Comparison of ENCODE assay signal across 14 cellular contexts in genomic region chr2:221915926-221916325, GRCh38.
DNase-seq lines count a peak whose midpoint lies in the region; TF ChIP-seq lines count a peak whose summit lies in the region.
"Had no signal": no experiment of that assay in that cellular context is flagged by ENCODE, and none has a peak within 500 bp of the region (broad histone marks: within the 10 kb centered on the region; RNA-seq: fewer than 3 reads in every experiment).

No MANE protein-coding gene starts in this region.

- no peak overlapping the region for H3K4me3 Mint-ChIP-seq in neural progenitor cell
- no peak overlapping the region for H3K4me3 Mint-ChIP-seq in Calu3 (ENCODE audit: low read depth, unreplicated experiment)
- H3K4me3 Mint-ChIP-seq: CD14-positive monocyte; CD8-positive, alpha-beta T cell; H9 had no signal

- H3K9me3 Mint-ChIP-seq in neural progenitor cell (no peaks in the 10 kb centered on the region), Calu3 (ENCODE audit: low read depth, unreplicated experiment) (no peaks in the 10 kb centered on the region)
- H3K9me3 Mint-ChIP-seq: CD8-positive, alpha-beta T cell had no signal

- no peaks in the 10 kb centered on the region for H4K20me1 ChIP-seq in neural progenitor cell (ENCODE audit: low read depth)
- no peaks in the 10 kb centered on the region for H4K20me1 ChIP-seq in smooth muscle cell (ENCODE audit: low read depth)
- H4K20me1 ChIP-seq: BLaER1 had no signal

- no peaks in the 10 kb centered on the region for H3K36me3 Mint-ChIP-seq in neural progenitor cell
- H3K36me3 Mint-ChIP-seq in Calu3 (ENCODE audit: insufficient read depth, unreplicated experiment): no peaks in the 10 kb centered on the region
- H3K36me3 Mint-ChIP-seq: CD14-positive monocyte; CD8-positive, alpha-beta T cell had no signal

- H3K27me3 Mint-ChIP-seq in neural progenitor cell (ENCODE audit: insufficient read depth, low read depth) (no peaks in the 10 kb centered on the region), Calu3 (ENCODE audit: unreplicated experiment) (no peaks in the 10 kb centered on the region)

- H3K27ac Mint-ChIP-seq in neural progenitor cell (no peak overlapping the region), Calu3 (ENCODE audit: unreplicated experiment) (no peak overlapping the region)
- H3K27ac Mint-ChIP-seq: CD14-positive monocyte; CD8-positive, alpha-beta T cell had no signal

- H2AFZ ChIP-seq in neural progenitor cell (replicated peaks): peak overlapping the region; percentile 32
- peak overlapping the region; percentile 28 for H2AFZ ChIP-seq in smooth muscle cell (ENCODE audit: low read depth)
- H2AFZ ChIP-seq: GM23248 had no signal

- CTCF ChIA-PET in Calu3 (lab: Charles Lee): no interaction called here

- H3K36me3 ChIP-seq in neural progenitor cell: no peaks in the 10 kb centered on the region
- H3K36me3 ChIP-seq in smooth muscle cell (ENCODE audit: low read depth): no peaks in the 10 kb centered on the region
- H3K36me3 ChIP-seq: BLaER1 had no signal

- H3K4me2 ChIP-seq in neural progenitor cell: no peak overlapping the region
- no peak overlapping the region for H3K4me2 ChIP-seq in smooth muscle cell
- H3K4me2 ChIP-seq: BLaER1 had no signal

- intact Hi-C loops in posterior vena cava (cut with DNase I): no loop called here
- intact Hi-C loops in Calu3 (cut with micrococcal nuclease; ENCODE audit: unreplicated experiment): no loop called here

- peaks cover 30% of the 10 kb centered on the region for H3K4me1 Mint-ChIP-seq in neural progenitor cell
- H3K4me1 Mint-ChIP-seq in Calu3 (ENCODE audit: low read depth, unreplicated experiment): no peaks in the 10 kb centered on the region
- H3K4me1 Mint-ChIP-seq: CD14-positive monocyte had no signal

- no peaks in the 10 kb centered on the region for H3K27me3 ChIP-seq in neural progenitor cell
- H3K27me3 ChIP-seq in smooth muscle cell (ENCODE audit: low read depth): no peaks in the 10 kb centered on the region
- H3K27me3 ChIP-seq: BLaER1 had no signal

- 34% methylated on average over 2 of the region's 2 CpGs for WGBS in smooth muscle cell (ENCODE audit: low lambda C conversion rate)

- peak; percentile 49 for DNase-seq in HCEC 1CT
- DNase-seq in epithelial cell of esophagus (ENCODE audit: low read depth): peak; percentile 3
- no peak for DNase-seq in neural progenitor cell (ENCODE audit: low spot score)
- DNase-seq in smooth muscle cell (lab: John Stamatoyannopoulos, UW; ENCODE audit: unreplicated experiment): no peak
- DNase-seq in posterior vena cava (ENCODE audit: low spot score): no peak
- DNase-seq in Calu3: no peak
- no peak for DNase-seq in SHP77 (lab: John Stamatoyannopoulos, UW)
- no peak for DNase-seq in activated gamma-delta T cell (lab: John Stamatoyannopoulos, UW)
- DNase-seq: 8988T; CD8-positive, alpha-beta T cell; GM23248; H9 had no signal

- H3K79me2 ChIP-seq in neural progenitor cell (ENCODE audit: low read depth) (no peaks in the 10 kb centered on the region), smooth muscle cell (ENCODE audit: low read depth) (no peaks in the 10 kb centered on the region)

- H3K27ac ChIP-seq in neural progenitor cell: no peak overlapping the region
- H3K27ac ChIP-seq in smooth muscle cell (ENCODE audit: low read depth): no peak overlapping the region
- H3K27ac ChIP-seq: BLaER1, GM23248 had no signal

- no peak overlapping the region for H3K4me3 ChIP-seq in epithelial cell of esophagus (ENCODE audit: low read length)
- no peak overlapping the region for H3K4me3 ChIP-seq in neural progenitor cell
- H3K4me3 ChIP-seq in smooth muscle cell: no peak overlapping the region
- H3K4me3 ChIP-seq: BLaER1, GM23248 had no signal

- no peaks in the 10 kb centered on the region for H3K9me3 ChIP-seq in neural progenitor cell (ENCODE audit: low read depth)
- H3K9me3 ChIP-seq in smooth muscle cell (replicated peaks; ENCODE audit: low read depth): no peaks in the 10 kb centered on the region
- H3K9me3 ChIP-seq: BLaER1 had no signal

- H3K9ac ChIP-seq in neural progenitor cell (no peak overlapping the region), smooth muscle cell (ENCODE audit: low read depth) (no peak overlapping the region)
- H3K9ac ChIP-seq: BLaER1, GM23248 had no signal

- TF ChIP-seq CTCF in epithelial cell of esophagus (IDR thresholded peaks at IDR 0.05; ENCODE audit: insufficient read depth, low read depth, low read length, missing control alignments) (no peak), neural progenitor cell (IDR thresholded peaks at IDR 0.05) (no peak), smooth muscle cell (IDR thresholded peaks at IDR 0.05; ENCODE audit: borderline replicate concordance, insufficient read depth, poor library complexity, severe bottlenecking) (no peak), Calu3 (IDR thresholded peaks at IDR 0.05; ENCODE audit: unreplicated experiment) (no peak)

- H3F3A ChIP-seq in neural progenitor cell (ENCODE audit: low read depth) (peaks cover 33% of the 10 kb centered on the region), smooth muscle cell (ENCODE audit: low read depth) (no peaks in the 10 kb centered on the region)

- H3K4me1 ChIP-seq in neural progenitor cell (peaks cover 55% of the 10 kb centered on the region), smooth muscle cell (ENCODE audit: low read depth) (peaks cover 52% of the 10 kb centered on the region)
- H3K4me1 ChIP-seq: BLaER1 had no signal

- BruUV-seq in Calu3 (replicated peaks; lab: Mats Ljungman, UMichigan): no TSS peak

Comparison
In these comparisons a context has a peak if more than half of its experiments do, and no peak if none do; other contexts are left out.
1. DNase-seq: peak in HCEC 1CT (single experiment) and epithelial cell of esophagus (single experiment); none in neural progenitor cell (single experiment), smooth muscle cell (single experiment), posterior vena cava (single experiment), Calu3 (single experiment), SHP77 (0 of 2) and activated gamma-delta T cell (single experiment).